In genomic region chr22:19522881-19523239, GRCh38 we compare ENCODE assay signal across 2 cellular contexts.
TF ChIP-seq lines count a peak whose summit lies in the region.

No MANE protein-coding gene starts in this region.

TF ChIP-seq in liver, 16 proteins besides CTCF, POLR2A, EP300 and RAD21:
- TF ChIP-seq GABPA (IDR thresholded peaks at IDR 0.05 in 1 of 2, conservative IDR thresholded peaks at IDR 0.05 in 1 of 2) (no peak), FOXA1 (IDR thresholded peaks at IDR 0.05) (no peak), REST (IDR thresholded peaks at IDR 0.05) (no peak), HNF4A (conservative IDR thresholded peaks at IDR 0.05) (no peak), JUND (IDR thresholded peaks at IDR 0.05) (no peak), NR2F2 (IDR thresholded peaks at IDR 0.05) (no peak), HNF4G (IDR thresholded peaks at IDR 0.05) (no peak), TAF1 (conservative IDR thresholded peaks at IDR 0.05) (no peak), EGR1 (IDR thresholded peaks at IDR 0.05; ENCODE audit: low read depth in 2 of 2) (no peak)
- TF ChIP-seq, protein P1, sequence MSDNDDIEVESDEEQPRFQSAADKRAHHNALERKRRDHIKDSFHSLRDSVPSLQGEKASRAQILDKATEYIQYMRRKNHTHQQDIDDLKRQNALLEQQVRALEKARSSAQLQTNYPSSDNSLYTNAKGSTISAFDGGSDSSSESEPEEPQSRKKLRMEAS (IDR thresholded peaks at IDR 0.05): no peak
- TF ChIP-seq, protein P2, sequence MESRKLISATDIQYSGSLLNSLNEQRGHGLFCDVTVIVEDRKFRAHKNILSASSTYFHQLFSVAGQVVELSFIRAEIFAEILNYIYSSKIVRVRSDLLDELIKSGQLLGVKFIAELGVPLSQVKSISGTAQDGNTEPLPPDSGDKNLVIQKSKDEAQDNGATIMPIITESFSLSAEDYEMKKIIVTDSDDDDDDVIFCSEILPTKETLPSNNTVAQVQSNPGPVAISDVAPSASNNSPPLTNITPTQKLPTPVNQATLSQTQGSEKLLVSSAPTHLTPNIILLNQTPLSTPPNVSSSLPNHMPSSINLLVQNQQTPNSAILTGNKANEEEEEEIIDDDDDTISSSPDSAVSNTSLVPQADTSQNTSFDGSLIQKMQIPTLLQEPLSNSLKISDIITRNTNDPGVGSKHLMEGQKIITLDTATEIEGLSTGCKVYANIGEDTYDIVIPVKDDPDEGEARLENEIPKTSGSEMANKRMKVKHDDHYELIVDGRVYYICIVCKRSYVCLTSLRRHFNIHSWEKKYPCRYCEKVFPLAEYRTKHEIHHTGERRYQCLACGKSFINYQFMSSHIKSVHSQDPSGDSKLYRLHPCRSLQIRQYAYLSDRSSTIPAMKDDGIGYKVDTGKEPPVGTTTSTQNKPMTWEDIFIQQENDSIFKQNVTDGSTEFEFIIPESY (IDR thresholded peaks at IDR 0.05): no peak
TF ChIP-seq in liver: peak in this region for 0.

TF ChIP-seq in HepG2, 621 proteins besides CTCF, POLR2A, EP300 and RAD21:
- TF ChIP-seq ZFP36 (IDR thresholded peaks at IDR 0.05; ENCODE audit: borderline replicate concordance, low read depth, low read length, partially characterized antibody): no peak
- no peak for TF ChIP-seq ZBTB3 (CRISPR knock-in tag; IDR thresholded peaks at IDR 0.05; ENCODE audit: borderline replicate concordance, low read depth)
- TF ChIP-seq ZSCAN30 (CRISPR knock-in tag; IDR thresholded peaks at IDR 0.05): no peak
- TF ChIP-seq ZBTB40 (IDR thresholded peaks at IDR 0.05): no peak
- no peak for TF ChIP-seq ZBTB40 (CRISPR knock-in tag; IDR thresholded peaks at IDR 0.05)
- no peak for TF ChIP-seq HNF1A (IDR thresholded peaks at IDR 0.05; ENCODE audit: low read depth)
- TF ChIP-seq HNF1A (CRISPR knock-in tag; IDR thresholded peaks at IDR 0.05; ENCODE audit: borderline replicate concordance): no peak
- no peak for TF ChIP-seq ATF2 (CRISPR knock-in tag; IDR thresholded peaks at IDR 0.05)
- no peak for TF ChIP-seq ISL2 (CRISPR knock-in tag; IDR thresholded peaks at IDR 0.05)
- no peak for TF ChIP-seq CCAR2 (optimal IDR thresholded peaks at IDR 0.05; ENCODE audit: low read depth, low read length)
- no peak for TF ChIP-seq AGO2 (optimal IDR thresholded peaks at IDR 0.05; ENCODE audit: low read depth, low read length)
- TF ChIP-seq MIXL1 (CRISPR knock-in tag; IDR thresholded peaks at IDR 0.05): no peak
- no peak for TF ChIP-seq ZNF839 (CRISPR knock-in tag; IDR thresholded peaks at IDR 0.05; ENCODE audit: borderline replicate concordance)
- TF ChIP-seq ARNT (IDR thresholded peaks at IDR 0.05): no peak
- no peak for TF ChIP-seq SP2 (CRISPR knock-in tag; IDR thresholded peaks at IDR 0.05)
- TF ChIP-seq ZNF17 (CRISPR knock-in tag; IDR thresholded peaks at IDR 0.05): no peak
- no peak for TF ChIP-seq EHMT2 (IDR thresholded peaks at IDR 0.05; ENCODE audit: borderline replicate concordance, low read depth, low read length)
